1 cellular context compared by ENCODE assay signal in genomic region chr7:94228678-94229077, GRCh38.
TF ChIP-seq lines count a peak whose summit lies in the region.

No MANE protein-coding gene starts in this region.

TF ChIP-seq in A549, 52 proteins besides CTCF, POLR2A, EP300 and RAD21 (continued from another document):
- TF ChIP-seq HMGXB4 (CRISPR knock-in tag; IDR thresholded peaks at IDR 0.05; ENCODE audit: borderline replicate concordance): no peak
- TF ChIP-seq SREBF2 (IDR thresholded peaks at IDR 0.05): no peak
- TF ChIP-seq ESRRA (IDR thresholded peaks at IDR 0.05; ENCODE audit: borderline replicate concordance, low read length): no peak
- no peak for TF ChIP-seq ZSCAN20 (CRISPR knock-in tag; IDR thresholded peaks at IDR 0.05)
- TF ChIP-seq CEBPB (IDR thresholded peaks at IDR 0.05): no peak
- no peak for TF ChIP-seq NFE2L2 (conservative IDR thresholded peaks at IDR 0.05; ENCODE audit: low read length)
- no peak for TF ChIP-seq MAFK (IDR thresholded peaks at IDR 0.05; ENCODE audit: partially characterized antibody)
